26 cellular contexts compared by ENCODE assay signal in genomic region chr11:115905331-115905730, GRCh38.
"Had no signal": no experiment of that assay in that cellular context is flagged by ENCODE, and none has a peak within 500 bp of the region (broad histone marks: within the 10 kb centered on the region; RNA-seq: fewer than 3 reads in every experiment).

No MANE protein-coding gene starts in this region.

- H3K9me3 Mint-ChIP-seq: central memory CD8-positive, alpha-beta T cell; natural killer cell treated with Interleukin-12 subunit alpha and Interleukin-12 subunit beta and Interleukin-15 and Interleukin-18, amount 100 ng/mL, for 72 hours; T-helper 1 cell treated with Interleukin-12 subunit alpha and Interleukin-12 subunit beta and Interleukin-4 antibody, amounts not matched to agents 30 μg/mL and 1 μg/mL, for 36 hours had no signal

- H3K9me3 ChIP-seq: breast epithelium, left ventricle myocardium inferior, mucosa of descending colon, right atrium auricular region, testis, transverse colon had no signal

- FAIRE-seq: colon, endometrium, TTC549 had no signal

- H3K27ac ChIP-seq: breast epithelium, epithelial cell of prostate, heart right ventricle, left ventricle myocardium inferior, right atrium auricular region, spleen, testis, transverse colon, VCaP had no signal

- H3K4me1 Mint-ChIP-seq: central memory CD8-positive, alpha-beta T cell had no signal

- H3K4me1 ChIP-seq: breast epithelium, left ventricle myocardium inferior, right atrium auricular region, spleen, testis, transverse colon had no signal

- ATAC-seq: heart right ventricle; mucosa of descending colon; natural killer cell treated with Interleukin-12 subunit alpha and Interleukin-12 subunit beta and Interleukin-15 and Interleukin-18, amount 100 ng/mL, for 72 hours had no signal

- H3K4me3 ChIP-seq: breast epithelium, heart right ventricle, left ventricle myocardium inferior, lung, mucosa of descending colon, right atrium auricular region, spleen, testis, transverse colon had no signal

- H3K36me3 ChIP-seq: breast epithelium, heart right ventricle, left ventricle myocardium inferior, right atrium auricular region, spleen, transverse colon had no signal

- H3K36me3 Mint-ChIP-seq: activated naive CD8-positive, alpha-beta T cell treated with anti-CD3 and anti-CD28 coated beads for 36 hours; natural killer cell treated with Interleukin-12 subunit alpha and Interleukin-12 subunit beta and Interleukin-15 and Interleukin-18, amount 100 ng/mL, for 72 hours had no signal

- H3K27me3 ChIP-seq: breast epithelium, right atrium auricular region, testis, transverse colon had no signal

- H3K27ac Mint-ChIP-seq: activated naive CD4-positive, alpha-beta T cell treated with anti-CD3 and anti-CD28 coated beads for 36 hours; activated naive CD8-positive, alpha-beta T cell treated with anti-CD3 and anti-CD28 coated beads for 36 hours; natural killer cell treated with Interleukin-12 subunit alpha and Interleukin-12 subunit beta and Interleukin-15 and Interleukin-18, amount 100 ng/mL, for 72 hours; T-helper 1 cell treated with Interleukin-12 subunit alpha and Interleukin-12 subunit beta and Interleukin-4 antibody, amounts not matched to agents 30 μg/mL and 1 μg/mL, for 36 hours had no signal

- H3K4me3 Mint-ChIP-seq: activated naive CD4-positive, alpha-beta T cell treated with anti-CD3 and anti-CD28 coated beads for 36 hours; activated naive CD8-positive, alpha-beta T cell treated with anti-CD3 and anti-CD28 coated beads for 36 hours; central memory CD8-positive, alpha-beta T cell; natural killer cell treated with Interleukin-12 subunit alpha and Interleukin-12 subunit beta and Interleukin-15 and Interleukin-18, amount 100 ng/mL, for 72 hours; T-helper 1 cell treated with Interleukin-12 subunit alpha and Interleukin-12 subunit beta and Interleukin-4 antibody, amounts not matched to agents 30 μg/mL and 1 μg/mL, for 36 hours had no signal

- DNase-seq: activated CD4-positive, alpha-beta T cell treated with anti-CD3 and anti-CD28 coated beads for 4 hours; activated CD4-positive, alpha-beta T cell treated with anti-CD3 and anti-CD28 coated beads, Interleukin-2, amount 50 U/mL, for 4 hours; activated effector memory CD4-positive, alpha-beta T cell treated with anti-CD3 and anti-CD28 coated beads, Interleukin-2, amount 50 U/mL, for 16 hours; activated naive CD4-positive, alpha-beta T cell treated with anti-CD3 and anti-CD28 coated beads for 36 hours; activated naive CD8-positive, alpha-beta T cell treated with anti-CD3 and anti-CD28 coated beads for 36 hours; dermis blood vessel endothelial cell; effector CD8-positive, alpha-beta T cell; heart right ventricle; left ventricle myocardium inferior; mucosa of descending colon; spleen; stimulated activated naive CD4-positive, alpha-beta T cell; T-helper 9 cell; testis; transverse colon had no signal
